ENCODE assay signal across 20 cellular contexts in genomic region chr13:97753942-97754670, GRCh38.
DNase-seq lines count a peak whose midpoint lies in the region; ATAC-seq, FAIRE-seq and TF ChIP-seq lines count a peak whose summit lies in the region.
"Had no signal": no experiment of that assay in that cellular context is flagged by ENCODE, and none has a peak within 500 bp of the region (broad histone marks: within the 10 kb centered on the region; RNA-seq: fewer than 3 reads in every experiment).

No MANE protein-coding gene starts in this region.

- no peaks in the 10 kb centered on the region for H3K36me3 Mint-ChIP-seq in activated CD4-positive, alpha-beta T cell treated with anti-CD3 and anti-CD28 coated beads, Interleukin-2, amount 10 ng/mL, durations not matched to agents 24 days and 14 days (ENCODE audit: low read depth)
- H3K36me3 Mint-ChIP-seq in GM23338 (ENCODE audit: low read depth) (no peaks in the 10 kb centered on the region; the same call in 2 of the 3 replicates), neural progenitor cell (no peaks in the 10 kb centered on the region), nephron progenitor cell (ENCODE audit: low read depth) (no peaks in the 10 kb centered on the region)
- H3K36me3 Mint-ChIP-seq: activated CD8-positive, alpha-beta memory T cell treated with anti-CD3 and anti-CD28 coated beads, Interleukin-2, amount 10 ng/mL, durations not matched to agents 7 days and 5 days; natural killer cell treated with Interleukin-12 subunit alpha and Interleukin-12 subunit beta and Interleukin-15 and Interleukin-18, amount 100 ng/mL, for 72 hours had no signal

- H3K27ac ChIP-seq in GM23338 (ENCODE audit: low read depth), result no peak overlapping the region
- H3K27ac ChIP-seq in K562 (ENCODE audit: extremely low read depth, low read depth, low read length), result no peak overlapping the region
- no peak overlapping the region for H3K27ac ChIP-seq in neural progenitor cell
- H3K27ac ChIP-seq: body of pancreas, foreskin keratinocyte, KMS-11, lower lobe of right lung, right atrium auricular region, tibial nerve had no signal

- POLR2A ChIA-PET in K562 (lab: Yijun Ruan, JAX), result no interaction called here

- H3K4me1 ChIP-seq in GM23338 (ENCODE audit: insufficient read depth) (no peaks in the 10 kb centered on the region), K562 (replicated peaks in 1 of 2; ENCODE audit: control insufficient read depth in 2 of 2, insufficient read depth in 2 of 2, low read length in 2 of 2) (no peaks in the 10 kb centered on the region), neural progenitor cell (peaks cover 5% of the 10 kb centered on the region)
- H3K4me1 ChIP-seq: foreskin keratinocyte, HAP-1, lower lobe of right lung, right atrium auricular region had no signal

- H3K36me3 ChIP-seq in GM23338 (ENCODE audit: insufficient read depth) (no peaks in the 10 kb centered on the region), K562 (ENCODE audit: control insufficient read depth, insufficient read depth, low read length) (no peaks in the 10 kb centered on the region), neural progenitor cell (no peaks in the 10 kb centered on the region)
- H3K36me3 ChIP-seq: HAP-1, lower lobe of right lung, right atrium auricular region, tibial nerve had no signal

- intact Hi-C loops in activated CD4-positive, alpha-beta T cell treated with anti-CD3 and anti-CD28 coated beads, Interleukin-2, amount 10 ng/mL, durations not matched to agents 24 days and 14 days (cut with micrococcal nuclease), result no loop called here
- intact Hi-C loops in K562 (cut with micrococcal nuclease), result no loop called here

- TF ChIP-seq RAD21 in K562 (CRISPR knock-in tag; conservative IDR thresholded peaks at IDR 0.05 in 1 of 2, IDR thresholded peaks at IDR 0.05 in 1 of 2), result peak in 1 of 2 experiments; percentile 21; a peak in 1 of 4 replicates

- BruUV-seq in K562 (replicated peaks; lab: Mats Ljungman, UMichigan), result no TSS peak

- H3K27me3 ChIP-seq in GM23338 (ENCODE audit: insufficient read depth) (no peaks in the 10 kb centered on the region), K562 (ENCODE audit: control insufficient read depth in 2 of 2, insufficient read depth in 2 of 2, low read length in 2 of 2) (no peaks in the 10 kb centered on the region), neural progenitor cell (no peaks in the 10 kb centered on the region)
- H3K27me3 ChIP-seq: body of pancreas, foreskin keratinocyte, right atrium auricular region, tibial nerve had no signal

- peak; percentile 48 for DNase-seq in activated CD4-positive, alpha-beta T cell treated with anti-CD3 and anti-CD28 coated beads, Interleukin-2, amount 10 ng/mL, durations not matched to agents 24 days and 14 days
- no peak for DNase-seq in activated CD4-positive, alpha-beta T cell treated with anti-CD3 and anti-CD28 coated beads, Interleukin-2, amount 50 U/mL, for 1 hour
- DNase-seq in GM23338 (ENCODE audit: low spot score) (peak; percentile 74), K562 (ENCODE audit: extremely low read depth in 1 of 4, low spot score in 3 of 4) (peak; percentile 13 to 21 (median 17)), neural progenitor cell (ENCODE audit: low spot score) (peak; percentile 31), nephron progenitor cell (no peak), GDM1 (lab: John Stamatoyannopoulos, UW) (no peak)
- DNase-seq: activated CD8-positive, alpha-beta memory T cell treated with anti-CD3 and anti-CD28 coated beads, Interleukin-2, amount 10 ng/mL, durations not matched to agents 7 days and 5 days; body of pancreas; foreskin keratinocyte; lower lobe of right lung; OCI-M1 had no signal

- H3F3A ChIP-seq in GM23338 (replicated peaks; ENCODE audit: low read depth) (no peaks in the 10 kb centered on the region), neural progenitor cell (ENCODE audit: low read depth) (no peaks in the 10 kb centered on the region)

- H3K27me3 Mint-ChIP-seq in activated CD4-positive, alpha-beta T cell treated with anti-CD3 and anti-CD28 coated beads, Interleukin-2, amount 10 ng/mL, durations not matched to agents 24 days and 14 days, result peaks cover 2% of the 10 kb centered on the region
- H3K27me3 Mint-ChIP-seq in GM23338 (ENCODE audit: insufficient read depth, low read depth, poor library complexity) (peaks cover 1% of the 10 kb centered on the region), neural progenitor cell (ENCODE audit: insufficient read depth, low read depth) (peaks cover 2% of the 10 kb centered on the region), nephron progenitor cell (ENCODE audit: low read depth, poor library complexity) (peaks cover 13% of the 10 kb centered on the region)

- no peak for TF ChIP-seq EP300 in K562 (IDR thresholded peaks at IDR 0.05; ENCODE audit: low read length)

- H3K9me1 ChIP-seq in K562 (ENCODE audit: control insufficient read depth, insufficient read depth, low read length), result no peaks in the 10 kb centered on the region

- H3K79me2 ChIP-seq in GM23338 (replicated peaks; ENCODE audit: insufficient read depth) (no peaks in the 10 kb centered on the region), K562 (ENCODE audit: control insufficient read depth, insufficient read depth, low read length) (no peaks in the 10 kb centered on the region), neural progenitor cell (ENCODE audit: low read depth) (no peaks in the 10 kb centered on the region)

- ATAC-seq in GM23338, result peak; percentile 82
- peak; percentile 81 for ATAC-seq in K562
- no peak for ATAC-seq in GM18868 (IDR thresholded peaks at IDR 0.05; ENCODE audit: unreplicated experiment)
- ATAC-seq: activated CD8-positive, alpha-beta memory T cell treated with anti-CD3 and anti-CD28 coated beads, Interleukin-2, amount 10 ng/mL, durations not matched to agents 7 days and 5 days; body of pancreas; foreskin keratinocyte; lower lobe of right lung; natural killer cell treated with Interleukin-12 subunit alpha and Interleukin-12 subunit beta and Interleukin-15 and Interleukin-18, amount 100 ng/mL, for 72 hours had no signal

- TF ChIP-seq CTCF in GM23338 (conservative IDR thresholded peaks at IDR 0.05; ENCODE audit: low read depth in 2 of 2), result peak; percentile 71 to 91
- TF ChIP-seq CTCF in K562 (IDR thresholded peaks at IDR 0.05 in 2 of 3, conservative IDR thresholded peaks at IDR 0.05 in 1 of 3; ENCODE audit: insufficient read depth in 2 of 3, low read depth in 1 of 3, low read length in 3 of 3), result peak; percentile 31 to 60 (median 34); a peak in 5 of 6 replicates
- peak; percentile 50 for TF ChIP-seq CTCF in neural progenitor cell (IDR thresholded peaks at IDR 0.05)
- no peak for TF ChIP-seq CTCF in nephron progenitor cell (IDR thresholded peaks at IDR 0.05)

- H3K4me2 ChIP-seq in GM23338 (no peak overlapping the region), K562 (ENCODE audit: insufficient read depth, low read length) (no peak overlapping the region), neural progenitor cell (no peak overlapping the region)
- H3K4me2 ChIP-seq: KMS-11 had no signal

- in situ Hi-C loops in K562 (cut with MboI), result no loop called here

- H3K27ac Mint-ChIP-seq in activated CD4-positive, alpha-beta T cell treated with anti-CD3 and anti-CD28 coated beads, Interleukin-2, amount 10 ng/mL, durations not matched to agents 24 days and 14 days, result no peak overlapping the region
- no peak overlapping the region for H3K27ac Mint-ChIP-seq in GM23338
- H3K27ac Mint-ChIP-seq in neural progenitor cell, result no peak overlapping the region
- H3K27ac Mint-ChIP-seq in nephron progenitor cell, result no peak overlapping the region
- H3K27ac Mint-ChIP-seq: activated CD8-positive, alpha-beta memory T cell treated with anti-CD3 and anti-CD28 coated beads, Interleukin-2, amount 10 ng/mL, durations not matched to agents 7 days and 5 days; natural killer cell treated with Interleukin-12 subunit alpha and Interleukin-12 subunit beta and Interleukin-15 and Interleukin-18, amount 100 ng/mL, for 72 hours had no signal

- no peaks in the 10 kb centered on the region for H3K9me2 ChIP-seq in GM23338 (ENCODE audit: insufficient read depth)

- TF ChIP-seq POLR2A in K562 (conservative IDR thresholded peaks at IDR 0.05), result no peak

- H4K20me1 ChIP-seq in GM23338 (replicated peaks; ENCODE audit: insufficient read depth) (no peaks in the 10 kb centered on the region), K562 (replicated peaks; ENCODE audit: control insufficient read depth, insufficient read depth, low read length) (no peaks in the 10 kb centered on the region), neural progenitor cell (ENCODE audit: low read depth) (no peaks in the 10 kb centered on the region)

- H3K4me3 ChIP-seq in GM23338 (no peak overlapping the region), K562 (no peak overlapping the region), neural progenitor cell (no peak overlapping the region)
- H3K4me3 ChIP-seq: body of pancreas, HAP-1, lower lobe of right lung, right atrium auricular region, tibial nerve had no signal

- CTCF ChIA-PET in K562 (lab: Yijun Ruan, JAX; ENCODE audit: low intra/inter-chr PET ratio), result interaction anchor here (0.7 kb wide), 1 partner anchor 736 kb away, joined by 4 read pairs; no protein-coding TSS in a partner anchor

- no peak for FAIRE-seq in K562 (lab: Jason Lieb, UNC)
- FAIRE-seq: D721Med, GM12891 had no signal

- H3K4me1 Mint-ChIP-seq in activated CD4-positive, alpha-beta T cell treated with anti-CD3 and anti-CD28 coated beads, Interleukin-2, amount 10 ng/mL, durations not matched to agents 24 days and 14 days, result no peaks in the 10 kb centered on the region
- peaks cover 3% of the 10 kb centered on the region for H3K4me1 Mint-ChIP-seq in GM23338
- peaks cover 3% of the 10 kb centered on the region for H3K4me1 Mint-ChIP-seq in neural progenitor cell
- peaks cover 12% of the 10 kb centered on the region for H3K4me1 Mint-ChIP-seq in nephron progenitor cell
- H3K4me1 Mint-ChIP-seq: activated CD8-positive, alpha-beta memory T cell treated with anti-CD3 and anti-CD28 coated beads, Interleukin-2, amount 10 ng/mL, durations not matched to agents 7 days and 5 days had no signal

- 3% methylated on average over 5 of the region's 5 CpGs for WGBS in K562 (ENCODE audit: insufficient coverage, low coverage, missing lambda C conversion rate)

- H3K9me3 ChIP-seq in K562 (replicated peaks; ENCODE audit: control insufficient read depth, insufficient read depth, low read depth, low read length) (no peaks in the 10 kb centered on the region), neural progenitor cell (ENCODE audit: low read depth) (no peaks in the 10 kb centered on the region)
- H3K9me3 ChIP-seq: body of pancreas, HAP-1, lower lobe of right lung, right atrium auricular region, tibial nerve had no signal

- no peak overlapping the region for H3K4me3 Mint-ChIP-seq in activated CD4-positive, alpha-beta T cell treated with anti-CD3 and anti-CD28 coated beads, Interleukin-2, amount 10 ng/mL, durations not matched to agents 24 days and 14 days
- no peak overlapping the region for H3K4me3 Mint-ChIP-seq in GM23338
- H3K4me3 Mint-ChIP-seq in neural progenitor cell, result no peak overlapping the region
- H3K4me3 Mint-ChIP-seq in nephron progenitor cell, result no peak overlapping the region
- H3K4me3 Mint-ChIP-seq: activated CD8-positive, alpha-beta memory T cell treated with anti-CD3 and anti-CD28 coated beads, Interleukin-2, amount 10 ng/mL, durations not matched to agents 7 days and 5 days; natural killer cell treated with Interleukin-12 subunit alpha and Interleukin-12 subunit beta and Interleukin-15 and Interleukin-18, amount 100 ng/mL, for 72 hours had no signal

- H3K9me3 Mint-ChIP-seq in activated CD4-positive, alpha-beta T cell treated with anti-CD3 and anti-CD28 coated beads, Interleukin-2, amount 10 ng/mL, durations not matched to agents 24 days and 14 days, result no peaks in the 10 kb centered on the region
- peaks cover 7% of the 10 kb centered on the region for H3K9me3 Mint-ChIP-seq in GM23338
- peaks cover 4% of the 10 kb centered on the region for H3K9me3 Mint-ChIP-seq in neural progenitor cell
- H3K9me3 Mint-ChIP-seq in nephron progenitor cell, result peaks cover 5% of the 10 kb centered on the region

- H3K9ac ChIP-seq in K562 (ENCODE audit: insufficient read depth in 1 of 2, low read depth in 2 of 2, low read length in 2 of 2) (no peak overlapping the region), neural progenitor cell (no peak overlapping the region)
- H3K9ac ChIP-seq: KMS-11 had no signal

- H2AFZ ChIP-seq in GM23338 (0 out of 2 replicates have a peak overlapping the region, but pooled peaks have one; percentile 18), K562 (ENCODE audit: low read depth, low read length) (no peak overlapping the region), neural progenitor cell (replicated peaks) (no peak overlapping the region)

Comparison
In these comparisons a context has a peak if more than half of its experiments do, and no peak if none do; other contexts are left out.
1. DNase-seq: peak in activated CD4-positive, alpha-beta T cell treated with anti-CD3 and anti-CD28 coated beads, Interleukin-2, amount 10 ng/mL, durations not matched to agents 24 days and 14 days (single experiment), GM23338 (single experiment), K562 (4 of 4) and neural progenitor cell (single experiment); none in activated CD4-positive, alpha-beta T cell treated with anti-CD3 and anti-CD28 coated beads, Interleukin-2, amount 50 U/mL, for 1 hour (single experiment), nephron progenitor cell (single experiment) and GDM1 (single experiment).